Comparison of ENCODE assay signal across 17 cellular contexts in genomic region chr1:116409751-116410182, GRCh38. TPM values are rescaled to one million over a fixed set of nuclear protein-coding genes. Genes with fewer than 3 reads are reported as not detected.
DNase-seq lines count a peak whose midpoint lies in the region; ATAC-seq and TF ChIP-seq lines count a peak whose summit lies in the region.
"Had no signal": no experiment of that assay in that cellular context is flagged by ENCODE, and none has a peak within 500 bp of the region (broad histone marks: within the 10 kb centered on the region; RNA-seq: fewer than 3 reads in every experiment).

No MANE protein-coding gene starts in this region.

- H3K4me3 Mint-ChIP-seq in HFFc6 = no peak overlapping the region
- H3K4me3 Mint-ChIP-seq: activated CD4-positive, alpha-beta T cell treated with anti-CD3 and anti-CD28 coated beads, Interleukin-2, amount 10 ng/mL, durations not matched to agents 7 days and 5 days; activated T-cell treated with anti-CD3 and anti-CD28 coated beads, Interleukin-2, amount 50 U/mL, for 72 hours; B cell; stimulated activated memory B cell treated with anti-CD40 and anti-IgM and Interleukin-4, amounts not matched to agents 10 μg/mL and 1 μg/mL and 100 μg/mL, for 72 hours had no signal

- H3K9me3 Mint-ChIP-seq in HFFc6 = no peaks in the 10 kb centered on the region
- H3K9me3 Mint-ChIP-seq: activated CD4-positive, alpha-beta T cell treated with anti-CD3 and anti-CD28 coated beads, Interleukin-2, amount 10 ng/mL, durations not matched to agents 7 days and 5 days; activated T-cell treated with anti-CD3 and anti-CD28 coated beads, Interleukin-2, amount 50 U/mL, for 72 hours; stimulated activated memory B cell treated with anti-CD40 and anti-IgM and Interleukin-4, amounts not matched to agents 10 μg/mL and 1 μg/mL and 100 μg/mL, for 72 hours had no signal

- H3K9me3 ChIP-seq in cardiac muscle cell (ENCODE audit: low read depth) (no peaks in the 10 kb centered on the region), psoas muscle (no peaks in the 10 kb centered on the region), SJCRH30 (replicated peaks) (no peaks in the 10 kb centered on the region)
- H3K9me3 ChIP-seq: neutrophil had no signal

- intact Hi-C loops in psoas muscle (cut with DNase I) = loop anchor here in 1 of 2 donors (10.0 kb wide), 1 partner anchor 165 kb away; the partner anchor contains the start of gene CD58

- H3K27ac ChIP-seq in angular gyrus (ENCODE audit: low read depth, low read length) (peak overlapping the region; percentile 53), cardiac muscle cell (peak overlapping the region; percentile 95), psoas muscle (peak overlapping the region; percentile 41), SJCRH30 (no peak overlapping the region)
- H3K27ac ChIP-seq: neutrophil had no signal

- ATAC-seq in psoas muscle = peak; percentile 68 to 72 (median 70)
- no peak for ATAC-seq in GM19351 (IDR thresholded peaks at IDR 0.05; ENCODE audit: unreplicated experiment)
- ATAC-seq in HG02759 (IDR thresholded peaks at IDR 0.05; ENCODE audit: unreplicated experiment) = no peak
- ATAC-seq: activated T-cell treated with anti-CD3 and anti-CD28 coated beads, Interleukin-2, amount 50 U/mL, for 72 hours; stimulated activated memory B cell treated with anti-CD40 and anti-IgM and Interleukin-4, amounts not matched to agents 10 μg/mL and 1 μg/mL and 100 μg/mL, for 72 hours had no signal

- peaks cover 26% of the 10 kb centered on the region for H3K36me3 ChIP-seq in cardiac muscle cell
- H3K36me3 ChIP-seq in psoas muscle (ENCODE audit: insufficient read depth in 1 of 2, low read depth in 1 of 2) = peaks cover 16 to 30% of the 10 kb centered on the region in 2 donors
- peaks cover 15% of the 10 kb centered on the region for H3K36me3 ChIP-seq in SJCRH30

- DNase-seq in HFFc6 = peak; percentile 24
- no peak for DNase-seq in cardiac muscle cell (ENCODE audit: low read depth in 1 of 2, low spot score in 1 of 2)
- DNase-seq in psoas muscle = no peak
- DNase-seq in SJCRH30 = no peak
- no peak for DNase-seq in cerebellar cortex (ENCODE audit: low spot score)
- DNase-seq: activated CD4-positive, alpha-beta T cell treated with anti-CD3 and anti-CD28 coated beads, Interleukin-2, amount 10 ng/mL, durations not matched to agents 7 days and 5 days; activated T-cell treated with anti-CD3 and anti-CD28 coated beads, Interleukin-2, amount 50 U/mL, for 72 hours; DMS 273 treated with DMSO at 0.1 percent for 48 hours; MV-4-11; NCI-H774; small intestine had no signal

- H3K36me3 Mint-ChIP-seq in HFFc6 (ENCODE audit: low read depth) = peaks cover 18% of the 10 kb centered on the region

- H3K4me3 ChIP-seq in cardiac muscle cell (no peak overlapping the region), psoas muscle (no peak overlapping the region), SJCRH30 (no peak overlapping the region)

- H3K4me1 ChIP-seq in cardiac muscle cell (ENCODE audit: low read depth) (peaks cover 50% of the 10 kb centered on the region), psoas muscle (no peaks in the 10 kb centered on the region), SJCRH30 (no peaks in the 10 kb centered on the region)

- TF ChIP-seq CTCF in HFFc6 (IDR thresholded peaks at IDR 0.05) (no peak), cardiac muscle cell (IDR thresholded peaks at IDR 0.05; ENCODE audit: low read depth, low read length) (no peak), psoas muscle (IDR thresholded peaks at IDR 0.05) (no peak)

- H3K27me3 Mint-ChIP-seq in HFFc6 (ENCODE audit: insufficient read depth) = no peaks in the 10 kb centered on the region; the same call in 1 of the 2 replicates
- H3K27me3 Mint-ChIP-seq: activated CD4-positive, alpha-beta T cell treated with anti-CD3 and anti-CD28 coated beads, Interleukin-2, amount 10 ng/mL, durations not matched to agents 7 days and 5 days; B cell; stimulated activated memory B cell treated with anti-CD40 and anti-IgM and Interleukin-4, amounts not matched to agents 10 μg/mL and 1 μg/mL and 100 μg/mL, for 72 hours had no signal

- 74 to 85% (median 78%) methylated on average over 8 of the region's 8 CpGs for WGBS in psoas muscle, 3 donors

- H3K27me3 ChIP-seq in cardiac muscle cell = no peaks in the 10 kb centered on the region
- H3K27me3 ChIP-seq in psoas muscle (ENCODE audit: insufficient read depth in 3 of 3, low read length in 2 of 3) = no peaks in the 10 kb centered on the region
- no peaks in the 10 kb centered on the region for H3K27me3 ChIP-seq in SJCRH30
- H3K27me3 ChIP-seq: neutrophil had no signal

- peaks cover 6% of the 10 kb centered on the region; the same call in 1 of the 2 replicates for H3K4me1 Mint-ChIP-seq in HFFc6 (ENCODE audit: low read depth)

- no peak overlapping the region for H3K27ac Mint-ChIP-seq in HFFc6
- H3K27ac Mint-ChIP-seq: activated T-cell treated with anti-CD3 and anti-CD28 coated beads, Interleukin-2, amount 50 U/mL, for 72 hours; B cell; stimulated activated memory B cell treated with anti-CD40 and anti-IgM and Interleukin-4, amounts not matched to agents 10 μg/mL and 1 μg/mL and 100 μg/mL, for 72 hours had no signal

RNA-seq across cellular contexts. Expression of gene ATP1A1, which starts 36.7 kb away (rescaled TPM):
- total RNA-seq in HFFc6 (2021; fragmentation: NEBNext Ultra II Directional; extraction: Animal tissue kit (Norgen Biotek cat#: 25700)) = 100 to 1,000 TPM; 192 to 244 (median 222) TPM
- total RNA-seq in cardiac muscle cell (754 and 1,350 TPM in 2 replicates), psoas muscle (100 to 1,000 TPM in 2 of 4 donors, 10 to 100 TPM in 2; 66.1 to 342 (median 150) TPM)
- polyA plus RNA-seq in cardiac muscle cell (665 and 1,094 TPM in 2 replicates), psoas muscle (100 to 1,000 TPM; 126 to 440 (median 309) TPM)
- total RNA-seq in SJCRH30 (2014; rRNA removed; shearing (Covaris generic)) = 110 and 112 TPM in 2 replicates

Comparison
In these comparisons a context has a peak if more than half of its experiments do, and no peak if none do; other contexts are left out.
1. ATAC-seq: peak in psoas muscle (4 of 4); none in GM19351 (single experiment) and HG02759 (single experiment).